In genomic region chr11:95142431-95142830, GRCh38 we compare ENCODE assay signal across 26 cellular contexts. TPM values are rescaled to one million over a fixed set of nuclear protein-coding genes. Genes with fewer than 3 reads are reported as not detected.
DNase-seq lines count a peak whose midpoint lies in the region; ATAC-seq, FAIRE-seq and TF ChIP-seq lines count a peak whose summit lies in the region.
"Had no signal": no experiment of that assay in that cellular context is flagged by ENCODE, and none has a peak within 500 bp of the region (broad histone marks: within the 10 kb centered on the region; RNA-seq: fewer than 3 reads in every experiment).

No MANE protein-coding gene starts in this region.

- H3K79me2 ChIP-seq in smooth muscle cell (ENCODE audit: low read depth) = no peaks in the 10 kb centered on the region

- H3K4me3 ChIP-seq in fibroblast of the aortic adventitia (ENCODE audit: low read depth, low read length) = no peak overlapping the region
- H3K4me3 ChIP-seq in smooth muscle cell = no peak overlapping the region
- no peak overlapping the region for H3K4me3 ChIP-seq in coronary artery
- H3K4me3 ChIP-seq: A549, GM12878, SK-N-MC had no signal

- DNase-seq in fibroblast of the aortic adventitia (ENCODE audit: low read depth) = peak; percentile 37
- DNase-seq in smooth muscle cell (lab: John Stamatoyannopoulos, UW; ENCODE audit: unreplicated experiment) = no peak
- no peak for DNase-seq in coronary artery (ENCODE audit: low spot score)
- DNase-seq in HTR-8/SVneo (ENCODE audit: insufficient read length, low spot score) = no peak
- DNase-seq: BE2C; CD4-positive, alpha-beta T cell; DMS 273 treated with DMSO at 0.1 percent for 48 hours; DMS79; EL; GDM1; NCI-H1048; NCI-H1417; NCI-H1694; NCI-H2081; NCI-H2227 treated with DMSO at 0.1 percent for 48 hours; NCI-H526 treated with DMSO at 0.1 percent for 48 hours; SIG-M5 had no signal

- WGBS in smooth muscle cell (ENCODE audit: low lambda C conversion rate) = 67% methylated on average over 2 of the region's 2 CpGs

- no peak for TF ChIP-seq CTCF in C4-2B (conservative IDR thresholded peaks at IDR 0.05)
- TF ChIP-seq CTCF in VCaP (conservative IDR thresholded peaks at IDR 0.05) = no peak
- no peak for TF ChIP-seq CTCF in fibroblast of the aortic adventitia (IDR thresholded peaks at IDR 0.05; ENCODE audit: insufficient read depth, low read length)
- TF ChIP-seq CTCF in smooth muscle cell (IDR thresholded peaks at IDR 0.05; ENCODE audit: borderline replicate concordance, insufficient read depth, poor library complexity, severe bottlenecking) = no peak
- TF ChIP-seq CTCF in coronary artery (IDR thresholded peaks at IDR 0.05) = no peak

- no peaks in the 10 kb centered on the region for H3K9me3 ChIP-seq in smooth muscle cell (replicated peaks; ENCODE audit: low read depth)
- H3K9me3 ChIP-seq: A549, BE2C had no signal

- H2AFZ ChIP-seq in smooth muscle cell (ENCODE audit: low read depth) = no peak overlapping the region

- peak overlapping the region; percentile 43 for H3K4me2 ChIP-seq in smooth muscle cell
- H3K4me2 ChIP-seq: A549, KMS-11 had no signal

- no peaks in the 10 kb centered on the region for H3K27me3 ChIP-seq in smooth muscle cell (ENCODE audit: low read depth)
- H3K27me3 ChIP-seq: BE2C had no signal

- no peaks in the 10 kb centered on the region for H4K20me1 ChIP-seq in smooth muscle cell (ENCODE audit: low read depth)

- no peak for ATAC-seq in GM21576 (IDR thresholded peaks at IDR 0.05; ENCODE audit: unreplicated experiment)
- ATAC-seq: A549, GM12878, HCT116 had no signal

- no peaks in the 10 kb centered on the region for H3K36me3 ChIP-seq in smooth muscle cell (ENCODE audit: low read depth)
- H3K36me3 ChIP-seq: BE2C had no signal

- H3K9ac ChIP-seq in smooth muscle cell (ENCODE audit: low read depth) = no peak overlapping the region
- H3K9ac ChIP-seq: KMS-11 had no signal

- H3K4me1 ChIP-seq in smooth muscle cell (ENCODE audit: low read depth) = peaks cover 36% of the 10 kb centered on the region

- FAIRE-seq in HTR-8/SVneo (lab: Jason Lieb, UNC) = no peak
- FAIRE-seq: A549, GM12878, RCC 7860 had no signal

- peaks cover 54% of the 10 kb centered on the region for H3F3A ChIP-seq in smooth muscle cell (ENCODE audit: low read depth)

- H3K27ac ChIP-seq in C4-2B (peak overlapping the region; percentile 3; the same call in 1 of the 2 replicates), VCaP (peak overlapping the region; percentile 20; the same call in 1 of the 2 replicates), smooth muscle cell (ENCODE audit: low read depth) (peak overlapping the region; percentile 86), coronary artery (no peak overlapping the region)
- H3K27ac ChIP-seq: A549, KMS-11, SK-N-MC had no signal

RNA-seq across cellular contexts. Expression of gene ENDOD1, which starts 52.8 kb away (rescaled TPM):
- total RNA-seq in fibroblast of the aortic adventitia (ENCODE audit: low replicate concordance) (17.6 and 39.8 TPM in 2 replicates), smooth muscle cell (124 and 125 TPM in 2 replicates)
- 44.8 and 46.7 TPM in 2 replicates for polyA plus RNA-seq in smooth muscle cell

Comparison
In these comparisons a context has a peak if more than half of its experiments do, and no peak if none do; other contexts are left out.
1. H3K27ac ChIP-seq: peak in C4-2B (single experiment), VCaP (single experiment) and smooth muscle cell (single experiment); none in coronary artery (0 of 2).